In genomic region chr13:51996660-51997059, GRCh38 we compare ENCODE assay signal across 15 cellular contexts.
"Had no signal": no experiment of that assay in that cellular context is flagged by ENCODE, and none has a peak within 500 bp of the region (broad histone marks: within the 10 kb centered on the region; RNA-seq: fewer than 3 reads in every experiment).

No MANE protein-coding gene starts in this region.

- H3K27me3 ChIP-seq: cardiac muscle cell, sigmoid colon had no signal

- H3K4me3 ChIP-seq: cardiac muscle cell, psoas muscle, sigmoid colon, spleen had no signal

- DNase-seq: activated CD4-positive, alpha-beta T cell treated with anti-CD3 and anti-CD28 coated beads for 1 hour; activated CD4-positive, alpha-beta T cell treated with anti-CD3 and anti-CD28 coated beads, Interleukin-2, amount 50 U/mL, for 48 hours; activated naive CD4-positive, alpha-beta T cell treated with anti-CD3 and anti-CD28 coated beads, Interleukin-2, amount 10 ng/mL, durations not matched to agents 7 days and 5 days; activated T-cell treated with anti-CD3 and anti-CD28 coated beads, Interleukin-2, amount 50 U/mL, for 24 hours; foreskin fibroblast; kidney glomerular epithelial cell; left ventricle myocardium superior; psoas muscle; sigmoid colon; spleen had no signal

- H3K9me3 Mint-ChIP-seq: activated naive CD4-positive, alpha-beta T cell treated with anti-CD3 and anti-CD28 coated beads, Interleukin-2, amount 10 ng/mL, durations not matched to agents 7 days and 5 days; activated T-cell treated with anti-CD3 and anti-CD28 coated beads, Interleukin-2, amount 50 U/mL, for 24 hours; natural killer cell treated with Interleukin-12 subunit alpha and Interleukin-12 subunit beta and Interleukin-15 and Interleukin-18, amount 100 ng/mL, for 72 hours; T-helper 1 cell treated with Interleukin-12 subunit alpha and Interleukin-12 subunit beta and Interleukin-4 antibody, amounts not matched to agents 30 μg/mL and 1 μg/mL, for 36 hours had no signal

- H3K36me3 ChIP-seq: cardiac muscle cell, sigmoid colon, spleen had no signal

- H3K27ac Mint-ChIP-seq: activated naive CD4-positive, alpha-beta T cell treated with anti-CD3 and anti-CD28 coated beads, Interleukin-2, amount 10 ng/mL, durations not matched to agents 7 days and 5 days; activated T-cell treated with anti-CD3 and anti-CD28 coated beads, Interleukin-2, amount 50 U/mL, for 24 hours; natural killer cell treated with Interleukin-12 subunit alpha and Interleukin-12 subunit beta and Interleukin-15 and Interleukin-18, amount 100 ng/mL, for 72 hours; T-helper 1 cell treated with Interleukin-12 subunit alpha and Interleukin-12 subunit beta and Interleukin-4 antibody, amounts not matched to agents 30 μg/mL and 1 μg/mL, for 36 hours had no signal

- H3K36me3 Mint-ChIP-seq: activated naive CD4-positive, alpha-beta T cell treated with anti-CD3 and anti-CD28 coated beads, Interleukin-2, amount 10 ng/mL, durations not matched to agents 7 days and 5 days; natural killer cell treated with Interleukin-12 subunit alpha and Interleukin-12 subunit beta and Interleukin-15 and Interleukin-18, amount 100 ng/mL, for 72 hours had no signal

- H3K27ac ChIP-seq: cardiac muscle cell, spleen had no signal

- H3K4me3 Mint-ChIP-seq: activated naive CD4-positive, alpha-beta T cell treated with anti-CD3 and anti-CD28 coated beads, Interleukin-2, amount 10 ng/mL, durations not matched to agents 7 days and 5 days; activated T-cell treated with anti-CD3 and anti-CD28 coated beads, Interleukin-2, amount 50 U/mL, for 24 hours; natural killer cell treated with Interleukin-12 subunit alpha and Interleukin-12 subunit beta and Interleukin-15 and Interleukin-18, amount 100 ng/mL, for 72 hours; T-helper 1 cell treated with Interleukin-12 subunit alpha and Interleukin-12 subunit beta and Interleukin-4 antibody, amounts not matched to agents 30 μg/mL and 1 μg/mL, for 36 hours had no signal

- H3K9me3 ChIP-seq: psoas muscle, sigmoid colon, spleen had no signal

- ATAC-seq: natural killer cell treated with Interleukin-12 subunit alpha and Interleukin-12 subunit beta and Interleukin-15 and Interleukin-18, amount 100 ng/mL, for 72 hours had no signal

- FAIRE-seq: colon, urothelium cell line had no signal
